ENCODE assay signal across 18 cellular contexts in genomic region chr21:43959231-43960041, GRCh38. TPM values are rescaled to one million over a fixed set of nuclear protein-coding genes. Genes with fewer than 3 reads are reported as not detected.
A peak's percentile ranks its signal among the peaks of the same experiment; 100 is the strongest.
DNase-seq lines count a peak whose midpoint lies in the region; TF ChIP-seq lines count a peak whose summit lies in the region.
"Had no signal": no experiment of that assay in that cellular context is flagged by ENCODE, and none has a peak within 500 bp of the region (broad histone marks: within the 10 kb centered on the region; RNA-seq: fewer than 3 reads in every experiment).

No MANE protein-coding gene starts in this region.

- H3K27ac Mint-ChIP-seq in immature natural killer cell (peak overlapping the region in 1 of 6 donors; percentile 20), type B pancreatic cell (no peak overlapping the region)
- H3K27ac Mint-ChIP-seq: mesothelial cell of epicardium had no signal

- TF ChIP-seq CTCF in RWPE1 (conservative IDR thresholded peaks at IDR 0.05; ENCODE audit: low read depth): no peak
- TF ChIP-seq CTCF in type B pancreatic cell (conservative IDR thresholded peaks at IDR 0.05): no peak
- TF ChIP-seq CTCF in coronary artery (IDR thresholded peaks at IDR 0.05): no peak

- H3K36me3 Mint-ChIP-seq in immature natural killer cell: peaks cover 14 to 26% (median 17%) of the 10 kb centered on the region in 3 donors
- H3K36me3 Mint-ChIP-seq in type B pancreatic cell: peaks cover 19% of the 10 kb centered on the region

- DNase-seq in activated T-cell treated with anti-CD3 and anti-CD28 coated beads, Interleukin-2, amount 50 U/mL, for 48 hours: peak; percentile 34 to 41
- no peak for DNase-seq in activated T-cell treated with anti-CD3 and anti-CD28 coated beads, Interleukin-2, amount 50 U/mL, for 1 hour
- DNase-seq in RWPE1 (ENCODE audit: low spot score) (no peak), immature natural killer cell (peak; percentile 11 to 24 (median 20)), type B pancreatic cell (ENCODE audit: extremely low spot score, unreplicated experiment) (peak; percentile 66), globus pallidus (ENCODE audit: low spot score) (no peak), coronary artery (ENCODE audit: low spot score) (no peak), NCI-H2081 treated with DMSO at 0.1 percent for 48 hours (lab: John Stamatoyannopoulos, UW) (no peak)
- DNase-seq: activated gamma-delta T cell, aorta, cerebellar nuclear complex, GOT3, NCI-H1092 treated with DMSO at 0.1 percent for 48 hours, NCI-H82, SW 1271 had no signal

- peaks cover 0 to 4% of the 10 kb centered on the region in 2 donors for H3K4me1 Mint-ChIP-seq in immature natural killer cell
- peaks cover 28% of the 10 kb centered on the region for H3K4me1 Mint-ChIP-seq in type B pancreatic cell (ENCODE audit: unreplicated experiment)

- H3K27me3 Mint-ChIP-seq in immature natural killer cell (ENCODE audit: low read depth in 3 of 3) (peaks cover 2 to 12% (median 3%) of the 10 kb centered on the region in 3 donors), type B pancreatic cell (no peaks in the 10 kb centered on the region)

- peak overlapping the region; percentile 26; the same call in 1 of the 2 replicates for H3K27ac ChIP-seq in RWPE1
- no peak overlapping the region for H3K27ac ChIP-seq in coronary artery
- H3K27ac ChIP-seq: neutrophil, right lobe of liver had no signal

- POLR2A ChIA-PET in RWPE1 (lab: Yijun Ruan, JAX; ENCODE audit: low non-redundant PET): no interaction called here

- peaks cover 0 to 1% (median 0%) of the 10 kb centered on the region in 6 donors for H3K9me3 Mint-ChIP-seq in immature natural killer cell
- H3K9me3 Mint-ChIP-seq in type B pancreatic cell: peaks cover 5% of the 10 kb centered on the region

- CTCF ChIA-PET in RWPE1 (lab: Yijun Ruan, JAX): interaction anchor here (0.6 kb wide), 1 partner anchor 170 kb away, joined by 3 read pairs; the partner anchor contains the start of gene RRP1

- no peak overlapping the region for H3K4me3 ChIP-seq in coronary artery
- H3K4me3 ChIP-seq: right lobe of liver had no signal

- no peak overlapping the region for H3K4me3 Mint-ChIP-seq in immature natural killer cell
- H3K4me3 Mint-ChIP-seq in type B pancreatic cell: no peak overlapping the region
- H3K4me3 Mint-ChIP-seq: mesothelial cell of epicardium had no signal

RNA-seq across cellular contexts. Expression of gene TRAPPC10, which starts 52.7 kb away (rescaled TPM):
- 10 to 100 TPM; 42.0 to 74.7 (median 43.2) TPM for polyA plus RNA-seq in immature natural killer cell
- 33.7 and 37.0 TPM in 2 replicates for total RNA-seq in type B pancreatic cell (ENCODE audit: low replicate concordance)

Comparison
In these comparisons a context has a peak if more than half of its experiments do, and no peak if none do; other contexts are left out.
1. DNase-seq: peak in activated T-cell treated with anti-CD3 and anti-CD28 coated beads, Interleukin-2, amount 50 U/mL, for 48 hours (2 of 2), immature natural killer cell (3 of 3) and type B pancreatic cell (single experiment); none in activated T-cell treated with anti-CD3 and anti-CD28 coated beads, Interleukin-2, amount 50 U/mL, for 1 hour (single experiment), RWPE1 (single experiment), globus pallidus (single experiment), coronary artery (single experiment) and NCI-H2081 treated with DMSO at 0.1 percent for 48 hours (single experiment).